Comparison of ENCODE assay signal across 8 cellular contexts in genomic region chr15:100627789-100628395, GRCh38.
A peak's percentile ranks its signal among the peaks of the same experiment; 100 is the strongest.
DNase-seq lines count a peak whose midpoint lies in the region; ATAC-seq and TF ChIP-seq lines count a peak whose summit lies in the region.

No MANE protein-coding gene starts in this region.

- TF ChIP-seq CTCF in GM12874 (IDR thresholded peaks at IDR 0.05; ENCODE audit: insufficient read depth, low read depth, low read length) = peak; percentile 66

- ATAC-seq in HG02642 (IDR thresholded peaks at IDR 0.05; ENCODE audit: poor library complexity, unreplicated experiment) = peak; percentile 84
- ATAC-seq in GM21515 (IDR thresholded peaks at IDR 0.05; ENCODE audit: unreplicated experiment) = no peak

- DNase-seq in NCI-H1417 (lab: John Stamatoyannopoulos, UW) (peak; percentile 35 to 90 (median 87)), T1000 (lab: John Stamatoyannopoulos, UW) (peak; percentile 30), astrocyte of the hippocampus (ENCODE audit: low read depth, low spot score) (peak; percentile 85), hypothalamus (lab: John Stamatoyannopoulos, UW) (peak in 40 of 51 donors; percentile 2 to 73 (median 33)), smooth muscle cell of the brain vasculature (ENCODE audit: low read depth, low spot score) (peak; percentile 78)

Comparison
In these comparisons a context has a peak if more than half of its experiments do, and no peak if none do; other contexts are left out.
1. DNase-seq: peak in every context shown above with its lines; median percentile 87 in NCI-H1417; 85 in astrocyte of the hippocampus; 78 in smooth muscle cell of the brain vasculature; 33 in hypothalamus; 30 in T1000.